In genomic region chr4:121800961-121801714, GRCh38 we compare ENCODE assay signal across 8 cellular contexts. TPM values are rescaled to one million over a fixed set of nuclear protein-coding genes. Genes with fewer than 3 reads are reported as not detected.
A peak's percentile ranks its signal among the peaks of the same experiment; 100 is the strongest.
DNase-seq lines count a peak whose midpoint lies in the region; ATAC-seq, FAIRE-seq and TF ChIP-seq lines count a peak whose summit lies in the region.

Gene EXOSC9 (plus strand): TSS chr4:121801323. CDS start chr4:121801425, 102 bp downstream.

- WGBS in hepatocyte (ENCODE audit: low lambda C conversion rate, missing lambda C conversion rate) = 2% methylated on average over 48 of the region's 48 CpGs

- H3K4me2 ChIP-seq in hepatocyte = peak within 1 kb of the TSS; percentile 82

- H2AFZ ChIP-seq in hepatocyte = peak within 1 kb of the TSS; percentile 92

- FAIRE-seq in GM18507 (lab: Jason Lieb, UNC) = peak; percentile 99

- H3K36me3 ChIP-seq in hepatocyte (replicated peaks; ENCODE audit: insufficient read depth, low read depth) = no peaks in the 10 kb centered on the region

- H3K9me3 ChIP-seq in hepatocyte (ENCODE audit: low read depth) = no peaks in the 10 kb centered on the region

- no peaks in the 10 kb centered on the region for H3K27me3 ChIP-seq in hepatocyte

- peak within 1 kb of the TSS; percentile 47 for H3K4me3 ChIP-seq in hepatocyte

- H3K4me1 ChIP-seq in hepatocyte (ENCODE audit: insufficient read depth) = peaks cover 6% of the 10 kb centered on the region

- H4K20me1 ChIP-seq in hepatocyte (ENCODE audit: insufficient read depth, poor library complexity, severe bottlenecking) = no peaks in the 10 kb centered on the region

- H3K79me2 ChIP-seq in hepatocyte = peaks cover 15% of the 10 kb centered on the region

- H3K9me2 ChIP-seq in hepatocyte (replicated peaks; ENCODE audit: insufficient read depth) = no peaks in the 10 kb centered on the region

- peak within 1 kb of the TSS; percentile 94 for H3K27ac ChIP-seq in hepatocyte

- TF ChIP-seq CTCF in hepatocyte (IDR thresholded peaks at IDR 0.05; ENCODE audit: poor library complexity) = no peak

- ATAC-seq in HG02981 (IDR thresholded peaks at IDR 0.05; ENCODE audit: unreplicated experiment) = peak; percentile 76

- peak; percentile 63 for DNase-seq in GM18507 (ENCODE audit: extremely low spot score, insufficient read length, low read depth)
- peak; percentile 76 to 89 for DNase-seq in NCI-H2081 (lab: John Stamatoyannopoulos, UW)
- peak; percentile 96 for DNase-seq in T1000 (lab: John Stamatoyannopoulos, UW)
- peak; percentile 98 for DNase-seq in astrocyte of the hippocampus (ENCODE audit: low read depth, low spot score)
- peak; percentile 95 for DNase-seq in hepatocyte (ENCODE audit: low spot score)
- DNase-seq in retina = peak; percentile 98
- no peak for DNase-seq in HuH-7.5 (ENCODE audit: low spot score)

RNA-seq across cellular contexts. Expression of gene EXOSC9, which starts in this region (rescaled TPM):
- total RNA-seq in hepatocyte = 20.1 and 23.1 TPM in 2 replicates
- polyA plus RNA-seq in hepatocyte = 14.4 and 15.4 TPM in 2 replicates
